ENCODE assay signal across 1 cellular context in genomic region chrX:15601932-15602331, GRCh38.
TF ChIP-seq lines count a peak whose summit lies in the region.

No MANE protein-coding gene starts in this region.

TF ChIP-seq in A549, 52 proteins besides CTCF, POLR2A, EP300 and RAD21 (continued from another document):
- TF ChIP-seq HMGXB4 (CRISPR knock-in tag; IDR thresholded peaks at IDR 0.05; ENCODE audit: borderline replicate concordance) (no peak), REST (IDR thresholded peaks at IDR 0.05) (no peak), ZC3H11A (IDR thresholded peaks at IDR 0.05) (no peak), ZSCAN20 (CRISPR knock-in tag; IDR thresholded peaks at IDR 0.05) (no peak), GATA3 (IDR thresholded peaks at IDR 0.05; ENCODE audit: borderline replicate concordance) (no peak), MYC (IDR thresholded peaks at IDR 0.05; ENCODE audit: borderline replicate concordance, low read length) (no peak), CBX2 (IDR thresholded peaks at IDR 0.05; ENCODE audit: borderline replicate concordance, low read depth) (no peak), HDAC2 (IDR thresholded peaks at IDR 0.05) (no peak), CEBPB (IDR thresholded peaks at IDR 0.05) (no peak), FOXS1 (CRISPR knock-in tag; IDR thresholded peaks at IDR 0.05) (no peak), CHD4 (IDR thresholded peaks at IDR 0.05; ENCODE audit: borderline replicate concordance) (no peak), NR3C1 (IDR thresholded peaks at IDR 0.05) (no peak), FOSL2 (IDR thresholded peaks at IDR 0.05) (no peak), FOSL2 (CRISPR knock-in tag; IDR thresholded peaks at IDR 0.05) (no peak), RCOR1 (IDR thresholded peaks at IDR 0.05; ENCODE audit: low read depth, low read length) (no peak), BHLHE40 (IDR thresholded peaks at IDR 0.05; ENCODE audit: low read depth, low read length) (no peak)
- TF ChIP-seq, protein P1, sequence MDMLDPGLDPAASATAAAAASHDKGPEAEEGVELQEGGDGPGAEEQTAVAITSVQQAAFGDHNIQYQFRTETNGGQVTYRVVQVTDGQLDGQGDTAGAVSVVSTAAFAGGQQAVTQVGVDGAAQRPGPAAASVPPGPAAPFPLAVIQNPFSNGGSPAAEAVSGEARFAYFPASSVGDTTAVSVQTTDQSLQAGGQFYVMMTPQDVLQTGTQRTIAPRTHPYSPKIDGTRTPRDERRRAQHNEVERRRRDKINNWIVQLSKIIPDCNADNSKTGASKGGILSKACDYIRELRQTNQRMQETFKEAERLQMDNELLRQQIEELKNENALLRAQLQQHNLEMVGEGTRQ (IDR thresholded peaks at IDR 0.05): no peak
